In genomic region chr12:56286044-56286830, GRCh38 we compare ENCODE assay signal across 21 cellular contexts. TPM values are rescaled to one million over a fixed set of nuclear protein-coding genes. Genes with fewer than 3 reads are reported as not detected.
DNase-seq lines count a peak whose midpoint lies in the region; ATAC-seq and TF ChIP-seq lines count a peak whose summit lies in the region.
"Had no signal": no experiment of that assay in that cellular context is flagged by ENCODE, and none has a peak within 500 bp of the region (broad histone marks: within the 10 kb centered on the region; RNA-seq: fewer than 3 reads in every experiment).

No MANE protein-coding gene starts in this region.

- no peak overlapping the region for H3K4me3 Mint-ChIP-seq in CD8-positive, alpha-beta T cell
- H3K4me3 Mint-ChIP-seq in osteocyte (ENCODE audit: unreplicated experiment) = no peak overlapping the region
- no peak overlapping the region for H3K4me3 Mint-ChIP-seq in CD14-positive monocyte
- H3K4me3 Mint-ChIP-seq: activated T-cell treated with anti-CD3 and anti-CD28 coated beads, Interleukin-2, amount 50 U/mL, for 72 hours had no signal

- peaks cover 64% of the 10 kb centered on the region for H3K36me3 Mint-ChIP-seq in CD8-positive, alpha-beta T cell
- peaks cover 36% of the 10 kb centered on the region for H3K36me3 Mint-ChIP-seq in osteocyte (ENCODE audit: unreplicated experiment)
- H3K36me3 Mint-ChIP-seq in CD14-positive monocyte = peaks cover 54 to 80% of the 10 kb centered on the region in 2 donors

- intact Hi-C loops in CD8-positive, alpha-beta T cell (cut with DNase I, micrococcal nuclease) = no loop called here
- intact Hi-C loops in OCI-LY7 (cut with micrococcal nuclease; ENCODE audit: unreplicated experiment) = no loop called here
- intact Hi-C loops in CD14-positive monocyte (cut with micrococcal nuclease) = no loop called here

- no peak overlapping the region for H2AFZ ChIP-seq in OCI-LY7 (ENCODE audit: low read length)

- peaks cover 42% of the 10 kb centered on the region for H3K79me2 ChIP-seq in OCI-LY7 (ENCODE audit: insufficient read depth, low read depth, low read length)

- H3K27ac Mint-ChIP-seq in CD8-positive, alpha-beta T cell = peak overlapping the region; percentile 41
- H3K27ac Mint-ChIP-seq in osteocyte (ENCODE audit: unreplicated experiment) (peak overlapping the region; percentile 10), CD14-positive monocyte (peak overlapping the region in 2 of 7 donors; percentile 27 to 33)

- no peak overlapping the region for H3K4me2 ChIP-seq in OCI-LY7 (ENCODE audit: low read length)
- H3K4me2 ChIP-seq: BLaER1 had no signal

- H3K36me3 ChIP-seq in CD8-positive, alpha-beta T cell (ENCODE audit: insufficient read depth, low read length) = peaks cover 42% of the 10 kb centered on the region
- H3K36me3 ChIP-seq in OCI-LY7 (ENCODE audit: insufficient read depth, low read length) = peaks cover 94% of the 10 kb centered on the region

- H3K9me3 Mint-ChIP-seq in CD8-positive, alpha-beta T cell = no peaks in the 10 kb centered on the region
- H3K9me3 Mint-ChIP-seq in osteocyte (ENCODE audit: unreplicated experiment) (no peaks in the 10 kb centered on the region), CD14-positive monocyte (no peaks in the 10 kb centered on the region)
- H3K9me3 Mint-ChIP-seq: activated T-cell treated with anti-CD3 and anti-CD28 coated beads, Interleukin-2, amount 50 U/mL, for 72 hours had no signal

- H3K4me3 ChIP-seq in CD8-positive, alpha-beta T cell (ENCODE audit: low read depth, low read length) = no peak overlapping the region
- H3K4me3 ChIP-seq in OCI-LY7 (ENCODE audit: low read depth, low read length, poor library complexity, severe bottlenecking) = no peak overlapping the region
- no peak overlapping the region for H3K4me3 ChIP-seq in fibroblast of villous mesenchyme (ENCODE audit: low read depth, low read length)
- H3K4me3 ChIP-seq: BLaER1, coronary artery, heart right ventricle, SK-N-MC, transverse colon had no signal

- no peak for DNase-seq in CD8-positive, alpha-beta T cell
- DNase-seq in OCI-LY7 (ENCODE audit: low spot score) (no peak), fibroblast of villous mesenchyme (ENCODE audit: low read depth) (peak; percentile 44), osteocyte (ENCODE audit: extremely low spot score, unreplicated experiment) (no peak), ecto neural progenitor cell (ENCODE audit: low spot score) (no peak), CD14-positive monocyte (ENCODE audit: low spot score) (no peak)
- DNase-seq: activated CD4-positive, alpha-beta T cell treated with anti-CD3 and anti-CD28 coated beads, Interleukin-2, amount 50 U/mL, for 48 hours; activated T-cell treated with anti-CD3 and anti-CD28 coated beads, Interleukin-2, amount 50 U/mL, for 72 hours; heart right ventricle; islet precursor cell; NCI-H2081; NCI-H526 treated with DMSO at 0.1 percent for 48 hours; stimulated activated CD4-positive, alpha-beta T cell treated with anti-CD3 and anti-CD28 coated beads, Interleukin-12 subunit alpha, Interleukin-12 subunit beta, amount 100 ng/mL, for 4 hours; stimulated activated naive CD4-positive, alpha-beta T cell treated with Interleukin-2 at 50 U/mL for 16 hours; transverse colon had no signal

- CTCF ChIA-PET in CD8-positive, alpha-beta T cell (lab: Charles Lee) = interaction anchor here (1.0 to 1.5 kb wide), 4 partner anchors 28 to 178 kb away, joined by 3 to 5 read pairs (median 4); partner anchors contain the start of gene ANKRD52
- CTCF ChIA-PET in OCI-LY7 (lab: Charles Lee; ENCODE audit: unreplicated experiment) = no interaction called here

- BruUV-seq in OCI-LY7 (replicated peaks; lab: Mats Ljungman, UMichigan) = TSS peak; percentile 46

- no peaks in the 10 kb centered on the region for H3K9me3 ChIP-seq in CD8-positive, alpha-beta T cell (ENCODE audit: low read length)
- no peaks in the 10 kb centered on the region for H3K9me3 ChIP-seq in OCI-LY7 (ENCODE audit: low read length)
- H3K9me3 ChIP-seq: BLaER1, heart right ventricle, transverse colon had no signal

- H3K4me1 ChIP-seq in CD8-positive, alpha-beta T cell (ENCODE audit: insufficient read depth, low read length) = peaks cover 5% of the 10 kb centered on the region
- peaks cover under 1% of the 10 kb centered on the region for H3K4me1 ChIP-seq in OCI-LY7 (ENCODE audit: insufficient read depth, low read length, poor library complexity, severe bottlenecking)
- H3K4me1 ChIP-seq: BLaER1 had no signal

- POLR2A ChIA-PET in CD8-positive, alpha-beta T cell (lab: Charles Lee) = no interaction called here
- POLR2A ChIA-PET in OCI-LY7 (lab: Charles Lee) = interaction anchor here (0.6 to 1.0 kb wide), 3 partner anchors 12 to 151 kb away, joined by 3 to 4 read pairs (median 4); no protein-coding TSS in a partner anchor

- no peaks in the 10 kb centered on the region for H3K27me3 ChIP-seq in CD8-positive, alpha-beta T cell (ENCODE audit: insufficient read depth, low read length)
- H3K27me3 ChIP-seq: BLaER1, heart right ventricle, transverse colon had no signal

- TF ChIP-seq CTCF in CD8-positive, alpha-beta T cell (IDR thresholded peaks at IDR 0.05) = no peak
- TF ChIP-seq CTCF in OCI-LY7 (conservative IDR thresholded peaks at IDR 0.05; ENCODE audit: low read length) (no peak), fibroblast of villous mesenchyme (IDR thresholded peaks at IDR 0.05; ENCODE audit: insufficient read depth, low read depth, low read length) (no peak), osteocyte (IDR thresholded peaks at IDR 0.05) (no peak), CD14-positive monocyte (IDR thresholded peaks at IDR 0.05) (no peak)

- H3K9me2 ChIP-seq in OCI-LY7 (ENCODE audit: insufficient read depth, low read length) = no peaks in the 10 kb centered on the region

- H3K27ac ChIP-seq in CD8-positive, alpha-beta T cell (ENCODE audit: low read depth, low read length) = no peak overlapping the region
- no peak overlapping the region for H3K27ac ChIP-seq in OCI-LY7 (ENCODE audit: low read depth, low read length, poor library complexity, severe bottlenecking)
- H3K27ac ChIP-seq: BLaER1, coronary artery, epithelial cell of prostate, SK-N-MC, transverse colon had no signal

- H3K27me3 Mint-ChIP-seq in CD8-positive, alpha-beta T cell (ENCODE audit: low read depth) = no peaks in the 10 kb centered on the region
- H3K27me3 Mint-ChIP-seq in osteocyte (ENCODE audit: unreplicated experiment) (no peaks in the 10 kb centered on the region), CD14-positive monocyte (ENCODE audit: low read depth in 3 of 3) (peaks cover 0 to 3% (median 0%) of the 10 kb centered on the region in 3 donors)
- H3K27me3 Mint-ChIP-seq: progenitor cell of endocrine pancreas had no signal

- H4K20me1 ChIP-seq in OCI-LY7 (ENCODE audit: insufficient read depth, low read length) = no peaks in the 10 kb centered on the region

- peaks cover 16% of the 10 kb centered on the region for H3K4me1 Mint-ChIP-seq in CD8-positive, alpha-beta T cell (ENCODE audit: low read depth)
- H3K4me1 Mint-ChIP-seq in osteocyte (ENCODE audit: unreplicated experiment) (peaks cover 2% of the 10 kb centered on the region), CD14-positive monocyte (peaks cover 4% of the 10 kb centered on the region)

- ATAC-seq in CD8-positive, alpha-beta T cell = no peak
- no peak for ATAC-seq in HG03520 (IDR thresholded peaks at IDR 0.05; ENCODE audit: unreplicated experiment)
- ATAC-seq: activated T-cell treated with anti-CD3 and anti-CD28 coated beads, Interleukin-2, amount 50 U/mL, for 72 hours had no signal

RNA-seq across cellular contexts. Expression of gene CS, which starts 13.9 kb away (rescaled TPM):
- 100 to 1,000 TPM; 154 to 159 TPM for total RNA-seq in CD8-positive, alpha-beta T cell
- total RNA-seq in OCI-LY7 (2014; rRNA removed; shearing (Covaris generic)) = 150 and 154 TPM in 2 replicates
- total RNA-seq in OCI-LY7 (2022) = 262 and 281 TPM in 2 replicates
- total RNA-seq in fibroblast of villous mesenchyme = 150 and 153 TPM in 2 replicates
- 199 and 206 TPM in 2 replicates for total RNA-seq in osteocyte
- polyA plus RNA-seq in CD14-positive monocyte = 10 to 100 TPM; 55.7 to 86.1 TPM

RNA-seq across cellular contexts. Expression of gene COQ10A, which starts 19.5 kb away (rescaled TPM):
- 10 to 100 TPM; 29.5 to 38.8 TPM for total RNA-seq in CD8-positive, alpha-beta T cell
- 15.8 and 22.1 TPM in 2 replicates for total RNA-seq in OCI-LY7 (2014; rRNA removed; shearing (Covaris generic))
- 20.6 and 28.9 TPM in 2 replicates for total RNA-seq in OCI-LY7 (2022)
- 9.0 and 12.5 TPM in 2 replicates for total RNA-seq in fibroblast of villous mesenchyme
- 12.8 and 14.4 TPM in 2 replicates for total RNA-seq in osteocyte
- 1 to 10 TPM; 1.7 to 2.0 TPM for polyA plus RNA-seq in CD14-positive monocyte

RNA-seq across cellular contexts. Expression of gene ANKRD52, which starts 28.1 kb away (rescaled TPM):
- 10 to 100 TPM; 27.7 to 29.9 TPM for total RNA-seq in CD8-positive, alpha-beta T cell
- total RNA-seq in OCI-LY7 (2014; rRNA removed; shearing (Covaris generic)) = 7.0 and 11.7 TPM in 2 replicates
- total RNA-seq in OCI-LY7 (2022) (35.0 and 35.6 TPM in 2 replicates), fibroblast of villous mesenchyme (22.2 and 25.9 TPM in 2 replicates), osteocyte (67.7 and 75.4 TPM in 2 replicates)
- 1 to 10 TPM; 1.5 to 2.4 TPM for polyA plus RNA-seq in CD14-positive monocyte

RNA-seq across cellular contexts. Expression of gene CNPY2, which starts 29.6 kb away (rescaled TPM):
- 10 to 100 TPM; 23.5 to 33.9 TPM for total RNA-seq in CD8-positive, alpha-beta T cell
- 62.8 and 75.5 TPM in 2 replicates for total RNA-seq in OCI-LY7 (2014; rRNA removed; shearing (Covaris generic))
- 80.2 and 85.5 TPM in 2 replicates for total RNA-seq in OCI-LY7 (2022)
- 94.7 and 113 TPM in 2 replicates for total RNA-seq in fibroblast of villous mesenchyme
- 154 and 177 TPM in 2 replicates for total RNA-seq in osteocyte
- 100 to 1,000 TPM; 121 to 122 TPM for polyA plus RNA-seq in CD14-positive monocyte

RNA-seq across cellular contexts. Expression of gene PAN2, which starts 47.6 kb away (rescaled TPM):
- 100 to 1,000 TPM; 111 to 113 TPM for total RNA-seq in CD8-positive, alpha-beta T cell
- 69.9 and 106 TPM in 2 replicates for total RNA-seq in OCI-LY7 (2014; rRNA removed; shearing (Covaris generic))
- total RNA-seq in OCI-LY7 (2022) = 117 and 132 TPM in 2 replicates
- total RNA-seq in fibroblast of villous mesenchyme = 13.0 and 14.8 TPM in 2 replicates
- total RNA-seq in osteocyte = 52.7 and 56.6 TPM in 2 replicates
- polyA plus RNA-seq in CD14-positive monocyte = 10 to 100 TPM in 1 of 2 donors, 1 to 10 TPM in 1; 8.8 to 16.0 TPM
